ENCODE assay signal across 18 cellular contexts in the genomic region with DNA sequence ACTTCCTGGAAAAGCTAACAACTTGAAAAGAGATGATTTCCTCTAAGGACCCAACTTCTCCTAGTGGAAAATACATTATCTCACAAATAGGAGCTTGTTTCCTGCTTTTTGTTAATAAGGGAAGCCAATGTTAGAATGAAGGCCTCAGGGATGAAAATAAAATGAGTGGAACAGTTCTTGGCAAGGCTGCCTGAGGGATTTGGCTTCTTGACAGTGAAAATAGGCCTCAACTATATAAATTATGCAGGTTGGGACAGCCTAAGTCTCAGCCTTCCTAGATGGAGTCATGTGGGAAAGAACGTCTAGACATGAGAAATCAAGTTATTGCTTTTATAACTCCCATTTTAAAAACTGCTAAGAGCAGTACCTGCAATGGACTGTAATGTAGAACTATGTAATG.
A peak's percentile ranks its signal among the peaks of the same experiment; 100 is the strongest.
DNase-seq lines count a peak whose midpoint lies in the region; TF ChIP-seq lines count a peak whose summit lies in the region.
"Had no signal": no experiment of that assay in that cellular context is flagged by ENCODE, and none has a peak within 500 bp of the region (broad histone marks: within the 10 kb centered on the region; RNA-seq: fewer than 3 reads in every experiment).

No MANE protein-coding gene starts in this region.

- WGBS in testis, 2 donors, result 46 to 50% methylated on average over 1 of the region's 1 CpG
- WGBS in endodermal cell (ENCODE audit: insufficient coverage in 1 of 2, insufficient read length in 1 of 2), 2 experiments, result 87% methylated on average over 1 of the region's 1 CpG; no CpG with 5 or more reads in 1 of the 2 experiments

- H3K9me3 ChIP-seq in testis, result no peaks in the 10 kb centered on the region
- no peaks in the 10 kb centered on the region for H3K9me3 ChIP-seq in endodermal cell (ENCODE audit: control insufficient read depth, low read length)
- H3K9me3 ChIP-seq: Caco-2 had no signal

- no peaks in the 10 kb centered on the region for H3K9me3 Mint-ChIP-seq in endodermal cell
- H3K9me3 Mint-ChIP-seq: activated naive CD8-positive, alpha-beta T cell treated with anti-CD3 and anti-CD28 coated beads, Interleukin-2, amount 10 ng/mL, durations not matched to agents 7 days and 5 days had no signal

- intact Hi-C loops in testis (cut with DNase I; ENCODE audit: low total_unique reads), result no loop called here

- TF ChIP-seq CTCF in cardiac fibroblast (IDR thresholded peaks at IDR 0.05; ENCODE audit: low read depth, low read length), result no peak
- TF ChIP-seq CTCF in testis (IDR thresholded peaks at IDR 0.05), result no peak
- no peak for TF ChIP-seq CTCF in endodermal cell (conservative IDR thresholded peaks at IDR 0.05)

- H3K36me3 ChIP-seq in testis (ENCODE audit: low read depth, missing control alignments) (no peaks in the 10 kb centered on the region), endodermal cell (ENCODE audit: control insufficient read depth, insufficient read depth, low read length) (no peaks in the 10 kb centered on the region)

- H3K4me1 Mint-ChIP-seq in endodermal cell, result peaks cover 15% of the 10 kb centered on the region
- H3K4me1 Mint-ChIP-seq: activated naive CD8-positive, alpha-beta T cell treated with anti-CD3 and anti-CD28 coated beads, Interleukin-2, amount 10 ng/mL, durations not matched to agents 7 days and 5 days; activated T-helper 17 cell treated with anti-CD3 and anti-CD28 coated beads, Interleukin-2, amount 50 U/mL, for 72 hours; natural killer cell had no signal

- H3K27me3 ChIP-seq in testis (no peaks in the 10 kb centered on the region), endodermal cell (ENCODE audit: control insufficient read depth, insufficient read depth, low read length, poor library complexity, severe bottlenecking) (no peaks in the 10 kb centered on the region)

- peak; percentile 34 for DNase-seq in NCI-H69 (lab: John Stamatoyannopoulos, UW)
- DNase-seq in cardiac fibroblast (ENCODE audit: low read depth in 2 of 2), result peak; percentile 16 to 46
- peak; percentile 31 for DNase-seq in left kidney (ENCODE audit: low read depth, low spot score)
- peak; percentile 17 for DNase-seq in testis
- no peak for DNase-seq in DMS79 treated with DMSO at 0.1 percent for 48 hours (lab: John Stamatoyannopoulos, UW)
- no peak for DNase-seq in endodermal cell
- no peak for DNase-seq in NCI-H2227 treated with DMSO at 0.1 percent for 48 hours (lab: John Stamatoyannopoulos, UW)
- DNase-seq: activated CD4-positive, alpha-beta T cell treated with anti-CD3 and anti-CD28 coated beads for 4 hours; activated naive CD8-positive, alpha-beta T cell treated with anti-CD3 and anti-CD28 coated beads, Interleukin-2, amount 10 ng/mL, durations not matched to agents 7 days and 5 days; AML-193; Caco-2; caudate nucleus; mesendoderm; natural killer cell; NCI-H1694 treated with DMSO at 0.1 percent for 48 hours; NCI-H226; T-helper 1 cell had no signal

- no peak for TF ChIP-seq POLR2A in testis (IDR thresholded peaks at IDR 0.05)

- H3K27ac ChIP-seq in testis, result no peak overlapping the region
- H3K27ac ChIP-seq in endodermal cell (ENCODE audit: low read depth, low read length), result no peak overlapping the region

- H3K4me3 Mint-ChIP-seq in endodermal cell, result no peak overlapping the region
- H3K4me3 Mint-ChIP-seq: activated naive CD8-positive, alpha-beta T cell treated with anti-CD3 and anti-CD28 coated beads, Interleukin-2, amount 10 ng/mL, durations not matched to agents 7 days and 5 days; activated T-helper 17 cell treated with anti-CD3 and anti-CD28 coated beads, Interleukin-2, amount 50 U/mL, for 72 hours; natural killer cell had no signal

- no peaks in the 10 kb centered on the region for H3K27me3 Mint-ChIP-seq in endodermal cell (ENCODE audit: insufficient read depth)
- H3K27me3 Mint-ChIP-seq: activated naive CD8-positive, alpha-beta T cell treated with anti-CD3 and anti-CD28 coated beads, Interleukin-2, amount 10 ng/mL, durations not matched to agents 7 days and 5 days; activated T-helper 17 cell treated with anti-CD3 and anti-CD28 coated beads, Interleukin-2, amount 50 U/mL, for 72 hours had no signal

- no peak overlapping the region for H3K27ac Mint-ChIP-seq in endodermal cell
- H3K27ac Mint-ChIP-seq: activated naive CD8-positive, alpha-beta T cell treated with anti-CD3 and anti-CD28 coated beads, Interleukin-2, amount 10 ng/mL, durations not matched to agents 7 days and 5 days; activated T-helper 17 cell treated with anti-CD3 and anti-CD28 coated beads, Interleukin-2, amount 50 U/mL, for 72 hours; natural killer cell had no signal

- H3K36me3 Mint-ChIP-seq in endodermal cell (ENCODE audit: low read depth), result no peaks in the 10 kb centered on the region
- H3K36me3 Mint-ChIP-seq: activated naive CD8-positive, alpha-beta T cell treated with anti-CD3 and anti-CD28 coated beads, Interleukin-2, amount 10 ng/mL, durations not matched to agents 7 days and 5 days had no signal

- H3K4me3 ChIP-seq in cardiac fibroblast (replicated peaks in 1 of 2; ENCODE audit: low read depth in 2 of 2, low read length in 2 of 2) (no peak overlapping the region), testis (no peak overlapping the region), endodermal cell (ENCODE audit: low read length) (no peak overlapping the region)

- H3K4me1 ChIP-seq in testis, result no peaks in the 10 kb centered on the region
- no peaks in the 10 kb centered on the region for H3K4me1 ChIP-seq in endodermal cell (ENCODE audit: control insufficient read depth, insufficient read depth, low read length)
- H3K4me1 ChIP-seq: Caco-2 had no signal

- no peak overlapping the region for H3K9ac ChIP-seq in endodermal cell (ENCODE audit: extremely low read depth, low read length, poor library complexity, severe bottlenecking)

Comparison
In these comparisons a context has a peak if more than half of its experiments do, and no peak if none do; other contexts are left out.
1. DNase-seq: peak in NCI-H69 (single experiment), cardiac fibroblast (2 of 2), left kidney (single experiment) and testis (single experiment); none in DMS79 treated with DMSO at 0.1 percent for 48 hours (single experiment), endodermal cell (single experiment) and NCI-H2227 treated with DMSO at 0.1 percent for 48 hours (single experiment).